ENCODE assay signal across 34 cellular contexts in genomic region chr6:54404791-54405190, GRCh38.
"Had no signal": no experiment of that assay in that cellular context is flagged by ENCODE, and none has a peak within 500 bp of the region (broad histone marks: within the 10 kb centered on the region; RNA-seq: fewer than 3 reads in every experiment).

No MANE protein-coding gene starts in this region.

- H3K9me3 Mint-ChIP-seq: activated B cell treated with CpG ODN at 0.5 μM for 24 hours had no signal

- H3K4me3 ChIP-seq: MG63, SK-N-MC had no signal

- H3K4me2 ChIP-seq: KMS-11 had no signal

- H3K36me3 Mint-ChIP-seq: activated naive CD4-positive, alpha-beta T cell treated with anti-CD3 and anti-CD28 coated beads, Interleukin-2, amount 10 ng/mL, durations not matched to agents 7 days and 5 days; activated naive CD8-positive, alpha-beta T cell treated with anti-CD3 and anti-CD28 coated beads for 36 hours; T-cell had no signal

- H3K9me3 ChIP-seq: MG63 had no signal

- H3K27me3 ChIP-seq: MG63 had no signal

- H3K27me3 Mint-ChIP-seq: activated B cell treated with CpG ODN at 0.5 μM for 24 hours; activated CD4-positive, alpha-beta memory T cell treated with anti-CD3 and anti-CD28 coated beads, Interleukin-2, amount 10 ng/mL, durations not matched to agents 7 days and 5 days; activated CD4-positive, alpha-beta T cell treated with anti-CD3 and anti-CD28 coated beads, Interleukin-2, amount 10 ng/mL, durations not matched to agents 7 days and 5 days; activated naive CD4-positive, alpha-beta T cell treated with anti-CD3 and anti-CD28 coated beads, Interleukin-2, amount 10 ng/mL, durations not matched to agents 7 days and 5 days; activated naive CD8-positive, alpha-beta T cell treated with anti-CD3 and anti-CD28 coated beads for 36 hours; T-cell had no signal

- ATAC-seq: Panc1, Right ventricle myocardium inferior, T-cell had no signal

- H3K9ac ChIP-seq: KMS-11 had no signal

- H3K27ac ChIP-seq: KMS-11, SK-N-MC had no signal

- H3K4me1 Mint-ChIP-seq: activated B cell treated with CpG ODN at 0.5 μM for 24 hours; activated CD4-positive, alpha-beta memory T cell treated with anti-CD3 and anti-CD28 coated beads, Interleukin-2, amount 10 ng/mL, durations not matched to agents 7 days and 5 days; activated CD4-positive, alpha-beta T cell treated with anti-CD3 and anti-CD28 coated beads, Interleukin-2, amount 10 ng/mL, durations not matched to agents 7 days and 5 days; activated naive CD4-positive, alpha-beta T cell treated with anti-CD3 and anti-CD28 coated beads, Interleukin-2, amount 10 ng/mL, durations not matched to agents 7 days and 5 days; activated naive CD8-positive, alpha-beta T cell treated with anti-CD3 and anti-CD28 coated beads for 36 hours; T-cell had no signal

- H3K27ac Mint-ChIP-seq: activated B cell treated with CpG ODN at 0.5 μM for 24 hours; activated CD4-positive, alpha-beta memory T cell treated with anti-CD3 and anti-CD28 coated beads, Interleukin-2, amount 10 ng/mL, durations not matched to agents 7 days and 5 days; activated CD4-positive, alpha-beta T cell treated with anti-CD3 and anti-CD28 coated beads, Interleukin-2, amount 10 ng/mL, durations not matched to agents 7 days and 5 days; activated naive CD4-positive, alpha-beta T cell treated with anti-CD3 and anti-CD28 coated beads, Interleukin-2, amount 10 ng/mL, durations not matched to agents 7 days and 5 days; activated naive CD8-positive, alpha-beta T cell treated with anti-CD3 and anti-CD28 coated beads for 36 hours; activated T-helper 2 cell treated with anti-CD3 and anti-CD28 coated beads, Interferon-gamma antibody, Interleukin-2, Interleukin-4, amounts not matched to agents 10 μg/mL and 5 μg/mL and 100 μg/mL, durations not matched to agents 14 hours and 24 hours and 36 hours; T-cell had no signal

- DNase-seq: activated B cell treated with CpG ODN at 0.5 μM for 24 hours; activated CD4-positive, alpha-beta memory T cell treated with anti-CD3 and anti-CD28 coated beads, Interleukin-2, amount 10 ng/mL, durations not matched to agents 7 days and 5 days; activated CD4-positive, alpha-beta T cell treated with anti-CD3 and anti-CD28 coated beads for 1 hour; activated CD4-positive, alpha-beta T cell treated with anti-CD3 and anti-CD28 coated beads, Interleukin-2, amount 10 ng/mL, durations not matched to agents 7 days and 5 days; activated gamma-delta T cell treated with Interleukin-2 at 50 U/mL for 16 hours; activated naive CD4-positive, alpha-beta T cell treated with anti-CD3 and anti-CD28 coated beads, Interleukin-2, amount 10 ng/mL, durations not matched to agents 7 days and 5 days; activated naive CD8-positive, alpha-beta T cell treated with anti-CD3 and anti-CD28 coated beads for 36 hours; activated T-cell treated with anti-CD3 and anti-CD28 coated beads for 4 hours; activated T-cell treated with anti-CD3 and anti-CD28 coated beads, Interleukin-2, amount 50 U/mL, for 48 hours; anterior cingulate cortex; MG63; MV-4-11; NCI-H1092 treated with DMSO at 0.1 percent for 48 hours; NCI-H1417 treated with DMSO at 0.1 percent for 48 hours; NCI-H1694; NCI-H2029; NCI-H2107; NCI-H2171 treated with DMSO at 0.1 percent for 48 hours; NCI-H226; NCI-H526; NCI-H82; NK-92 treated with Interleukin-12 subunit alpha and Interleukin-12 subunit beta, amount 100 ng/mL, for 24 hours; OCI-M1; RPMI8226; T-cell; T-helper 2 cell; T1000 had no signal

- FAIRE-seq: bronchial epithelial cell, TTC549 had no signal

- H3K4me3 Mint-ChIP-seq: activated B cell treated with CpG ODN at 0.5 μM for 24 hours; activated CD4-positive, alpha-beta memory T cell treated with anti-CD3 and anti-CD28 coated beads, Interleukin-2, amount 10 ng/mL, durations not matched to agents 7 days and 5 days; activated CD4-positive, alpha-beta T cell treated with anti-CD3 and anti-CD28 coated beads, Interleukin-2, amount 10 ng/mL, durations not matched to agents 7 days and 5 days; activated naive CD4-positive, alpha-beta T cell treated with anti-CD3 and anti-CD28 coated beads, Interleukin-2, amount 10 ng/mL, durations not matched to agents 7 days and 5 days; activated naive CD8-positive, alpha-beta T cell treated with anti-CD3 and anti-CD28 coated beads for 36 hours; T-cell had no signal

- H3K36me3 ChIP-seq: MG63 had no signal
